Comparison of ENCODE assay signal across 8 cellular contexts in genomic region chr12:124713041-124713435, GRCh38.
DNase-seq lines count a peak whose midpoint lies in the region; ATAC-seq and TF ChIP-seq lines count a peak whose summit lies in the region.

No MANE protein-coding gene starts in this region.

- no peak for TF ChIP-seq CTCF in osteocyte (IDR thresholded peaks at IDR 0.05)

- H3K9me3 ChIP-seq in duodenal mucosa (ENCODE audit: control insufficient read depth in 1 of 2, low read length in 2 of 2) = no peaks in the 10 kb centered on the region

- no peaks in the 10 kb centered on the region for H3K36me3 ChIP-seq in duodenal mucosa (ENCODE audit: control insufficient read depth in 1 of 2, insufficient read depth in 2 of 2, low read length in 2 of 2)

- H3K27ac ChIP-seq in duodenal mucosa (ENCODE audit: low read depth, low read length) = peak overlapping the region; percentile 77

- DNase-seq in activated CD8-positive, alpha-beta memory T cell treated with anti-CD3 and anti-CD28 coated beads, Interleukin-2, amount 10 ng/mL, durations not matched to agents 7 days and 5 days = no peak
- no peak for DNase-seq in activated CD8-positive, alpha-beta memory T cell treated with anti-CD3 and anti-CD28 coated beads, Interleukin-2, amount 50 U/mL, for 4 hours
- DNase-seq in osteocyte (ENCODE audit: extremely low spot score, unreplicated experiment) (no peak), islet precursor cell (no peak)
- DNase-seq in stimulated activated CD4-positive, alpha-beta T cell treated with anti-CD3 and anti-CD28 coated beads, Interleukin-2, amount 100 ng/mL, for 24 hours = no peak

- peaks cover 19% of the 10 kb centered on the region for H3K4me1 Mint-ChIP-seq in activated CD8-positive, alpha-beta memory T cell treated with anti-CD3 and anti-CD28 coated beads, Interleukin-2, amount 10 ng/mL, durations not matched to agents 7 days and 5 days
- H3K4me1 Mint-ChIP-seq in osteocyte (ENCODE audit: unreplicated experiment) = peaks cover 41% of the 10 kb centered on the region

- peak overlapping the region; percentile 63 for H3K4me3 Mint-ChIP-seq in activated CD8-positive, alpha-beta memory T cell treated with anti-CD3 and anti-CD28 coated beads, Interleukin-2, amount 10 ng/mL, durations not matched to agents 7 days and 5 days
- no peak overlapping the region for H3K4me3 Mint-ChIP-seq in osteocyte (ENCODE audit: unreplicated experiment)

- peaks cover 0 to 9% of the 10 kb centered on the region in 2 donors for H3K4me1 ChIP-seq in duodenal mucosa (ENCODE audit: control insufficient read depth in 1 of 2, insufficient read depth in 2 of 2, low read length in 2 of 2)

- H3K9ac ChIP-seq in duodenal mucosa (ENCODE audit: low read depth in 1 of 2, low read length in 2 of 2) = peak overlapping the region; percentile 30 to 44

- H3K4me3 ChIP-seq in duodenal mucosa (ENCODE audit: low read depth in 1 of 2, low read length in 2 of 2) = peak overlapping the region; percentile 44 to 45

- no peaks in the 10 kb centered on the region for H3K27me3 ChIP-seq in duodenal mucosa (ENCODE audit: control insufficient read depth in 1 of 2, insufficient read depth in 2 of 2, low read length in 2 of 2)

- H3K27ac Mint-ChIP-seq in activated CD8-positive, alpha-beta memory T cell treated with anti-CD3 and anti-CD28 coated beads, Interleukin-2, amount 10 ng/mL, durations not matched to agents 7 days and 5 days = no peak overlapping the region
- H3K27ac Mint-ChIP-seq in osteocyte (ENCODE audit: unreplicated experiment) = peak overlapping the region; percentile 83

- H3K9me3 Mint-ChIP-seq in activated CD8-positive, alpha-beta memory T cell treated with anti-CD3 and anti-CD28 coated beads, Interleukin-2, amount 10 ng/mL, durations not matched to agents 7 days and 5 days (ENCODE audit: low read depth) = no peaks in the 10 kb centered on the region
- H3K9me3 Mint-ChIP-seq in osteocyte (ENCODE audit: unreplicated experiment) = no peaks in the 10 kb centered on the region

- CTCF ChIA-PET in activated CD8-positive, alpha-beta memory T cell treated with anti-CD3 and anti-CD28 coated beads, Interleukin-2, amount 10 ng/mL, durations not matched to agents 7 days and 5 days (lab: Charles Lee) = no interaction called here

- H3K36me3 Mint-ChIP-seq in activated CD8-positive, alpha-beta memory T cell treated with anti-CD3 and anti-CD28 coated beads, Interleukin-2, amount 10 ng/mL, durations not matched to agents 7 days and 5 days = no peaks in the 10 kb centered on the region
- H3K36me3 Mint-ChIP-seq in osteocyte (ENCODE audit: unreplicated experiment) = peaks cover 2% of the 10 kb centered on the region

- ATAC-seq in activated CD8-positive, alpha-beta memory T cell treated with anti-CD3 and anti-CD28 coated beads, Interleukin-2, amount 10 ng/mL, durations not matched to agents 7 days and 5 days = no peak
- ATAC-seq in HG03460 (IDR thresholded peaks at IDR 0.05; ENCODE audit: unreplicated experiment) (peak; percentile 43), HG02884 (IDR thresholded peaks at IDR 0.05; ENCODE audit: unreplicated experiment) (no peak)

- peaks cover 48% of the 10 kb centered on the region for H3K27me3 Mint-ChIP-seq in activated CD8-positive, alpha-beta memory T cell treated with anti-CD3 and anti-CD28 coated beads, Interleukin-2, amount 10 ng/mL, durations not matched to agents 7 days and 5 days
- H3K27me3 Mint-ChIP-seq in osteocyte (ENCODE audit: unreplicated experiment) = no peaks in the 10 kb centered on the region
